1 cellular context compared by ENCODE assay signal in the genomic region with DNA sequence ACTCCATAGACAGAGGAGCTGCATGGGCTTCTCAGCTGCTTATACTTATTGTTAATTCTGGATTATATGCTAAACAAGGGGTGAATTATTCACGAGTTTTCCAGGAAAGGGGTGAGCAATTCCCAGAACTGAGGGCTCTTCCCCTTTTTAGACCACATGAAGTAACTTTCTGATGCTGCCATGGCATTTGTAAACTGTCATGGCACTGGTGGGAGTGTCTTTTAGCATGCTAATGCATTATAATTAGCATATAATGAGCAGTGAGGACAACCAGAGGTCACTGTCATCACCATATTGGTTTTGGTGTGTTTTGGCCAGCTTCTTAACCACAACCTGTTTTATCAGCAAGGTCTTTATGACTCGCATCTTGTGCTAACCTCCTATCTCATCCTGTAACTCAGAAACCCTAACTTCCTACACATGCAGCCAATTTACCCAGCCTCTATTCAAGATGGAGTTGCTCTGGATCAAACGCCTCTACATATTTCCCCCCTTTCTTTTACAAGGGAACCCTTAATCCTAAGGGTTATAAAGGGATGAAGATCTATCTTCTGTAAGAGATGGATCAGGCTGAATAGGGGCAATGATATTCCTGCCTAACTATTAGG.
TF ChIP-seq lines count a peak whose summit lies in the region.

No MANE protein-coding gene starts in this region.

TF ChIP-seq in K562, 482 proteins besides CTCF, POLR2A, EP300 and RAD21 (continued from another document and continues in another):
- no peak for TF ChIP-seq NR0B1 (IDR thresholded peaks at IDR 0.05; ENCODE audit: partially characterized antibody)
- TF ChIP-seq SETDB1 (IDR thresholded peaks at IDR 0.05; ENCODE audit: low read length) = no peak
- no peak for TF ChIP-seq ZNF274 (IDR thresholded peaks at IDR 0.05; ENCODE audit: borderline replicate concordance, low read depth, low read length)
- TF ChIP-seq NONO (IDR thresholded peaks at IDR 0.05; ENCODE audit: low read depth in 2 of 2, low read length in 1 of 2) = no peak
- TF ChIP-seq ZFP36 (IDR thresholded peaks at IDR 0.05; ENCODE audit: low read depth, low read length, partially characterized antibody) = no peak
- 0 out of 2 replicates have a peak, but pooled peaks have one; percentile 10 for TF ChIP-seq SMARCE1 (IDR thresholded peaks at IDR 0.05)
- TF ChIP-seq HDAC3 (IDR thresholded peaks at IDR 0.05; ENCODE audit: borderline replicate concordance, partially characterized antibody) = no peak
- no peak for TF ChIP-seq MYBL2 (IDR thresholded peaks at IDR 0.05; ENCODE audit: low read depth)
- TF ChIP-seq MYBL2 (CRISPR knock-in tag; IDR thresholded peaks at IDR 0.05; ENCODE audit: borderline replicate concordance) = no peak
- TF ChIP-seq NCOR1 (IDR thresholded peaks at IDR 0.05) = no peak
- peak; percentile 40; the same call in 1 of the 2 replicates for TF ChIP-seq VEZF1 (CRISPR knock-in tag; IDR thresholded peaks at IDR 0.05)
- no peak for TF ChIP-seq NRF1 (conservative IDR thresholded peaks at IDR 0.05 in 1 of 2, IDR thresholded peaks at IDR 0.05 in 1 of 2)
- TF ChIP-seq RCOR1 (IDR thresholded peaks at IDR 0.05; ENCODE audit: borderline replicate concordance in 1 of 2, low read depth in 2 of 2, low read length in 2 of 2) = no peak
- TF ChIP-seq NEUROD1 (IDR thresholded peaks at IDR 0.05; ENCODE audit: borderline replicate concordance, low read depth, low read length, partially characterized antibody) = no peak
- TF ChIP-seq HMG20A (CRISPR knock-in tag; conservative IDR thresholded peaks at IDR 0.05) = no peak
- 0 out of 4 replicates have a peak, but pooled peaks of 1 of the 2 experiments have one; percentile 21 for TF ChIP-seq TRIM24 (IDR thresholded peaks at IDR 0.05)
- no peak; the same call in 1 of the 2 replicates for TF ChIP-seq ZNF57 (CRISPR knock-in tag; IDR thresholded peaks at IDR 0.05)
- TF ChIP-seq JUN (IDR thresholded peaks at IDR 0.05; ENCODE audit: borderline replicate concordance, low read depth, low read length) = no peak
- TF ChIP-seq JUN (CRISPR knock-in tag; IDR thresholded peaks at IDR 0.05; ENCODE audit: borderline replicate concordance) = no peak
- no peak for TF ChIP-seq IRF2 (CRISPR knock-in tag; IDR thresholded peaks at IDR 0.05)
- TF ChIP-seq COPS2 (conservative IDR thresholded peaks at IDR 0.05) = no peak
- TF ChIP-seq CHD2 (IDR thresholded peaks at IDR 0.05; ENCODE audit: low read depth, low read length) = no peak
- no peak for TF ChIP-seq NCOA4 (IDR thresholded peaks at IDR 0.05; ENCODE audit: partially characterized antibody)
- TF ChIP-seq POLR2B (IDR thresholded peaks at IDR 0.05; ENCODE audit: low read depth, partially characterized antibody) = no peak
- no peak for TF ChIP-seq SMARCC2 (IDR thresholded peaks at IDR 0.05; ENCODE audit: low read depth)
- no peak for TF ChIP-seq HMG20B (CRISPR knock-in tag; IDR thresholded peaks at IDR 0.05)
- TF ChIP-seq ZBTB12 (CRISPR knock-in tag; IDR thresholded peaks at IDR 0.05) = peak; percentile 29; the same call in 1 of the 2 replicates
- peak in 1 of 3 experiments; percentile 10 for TF ChIP-seq YY1 (IDR thresholded peaks at IDR 0.05; ENCODE audit: borderline replicate concordance in 1 of 3, control insufficient read depth in 1 of 3, extremely low read depth in 1 of 3, insufficient read depth in 3 of 3, insufficient read length in 1 of 3, insufficient replicate concordance in 2 of 3, low read depth in 1 of 3, low read length in 2 of 3)
- TF ChIP-seq LCOR (CRISPR knock-in tag; IDR thresholded peaks at IDR 0.05) = 0 out of 2 replicates have a peak, but pooled peaks have one; percentile 43
- TF ChIP-seq BHLHE40 (IDR thresholded peaks at IDR 0.05; ENCODE audit: low read length) = no peak
- TF ChIP-seq ZFP1 (CRISPR knock-in tag; IDR thresholded peaks at IDR 0.05) = no peak
- no peak for TF ChIP-seq TCF3 (CRISPR knock-in tag; IDR thresholded peaks at IDR 0.05)
- TF ChIP-seq SIRT6 (IDR thresholded peaks at IDR 0.05; ENCODE audit: low read depth, low read length) = no peak
- TF ChIP-seq SFPQ (IDR thresholded peaks at IDR 0.05; ENCODE audit: low read depth, low read length) = no peak
- no peak for TF ChIP-seq ZSCAN32 (CRISPR knock-in tag; IDR thresholded peaks at IDR 0.05)
- peak; percentile 83 for TF ChIP-seq ZNF79 (CRISPR knock-in tag; IDR thresholded peaks at IDR 0.05; ENCODE audit: low read depth)
- peak; percentile 59; the same call in 1 of the 2 replicates for TF ChIP-seq NFXL1 (CRISPR knock-in tag; IDR thresholded peaks at IDR 0.05)
- no peak for TF ChIP-seq ZC3H8 (IDR thresholded peaks at IDR 0.05)
- TF ChIP-seq NR2C2 (CRISPR knock-in tag; IDR thresholded peaks at IDR 0.05) = no peak
- TF ChIP-seq NR2C2 (tag; IDR thresholded peaks at IDR 0.05) = no peak; the same call in 1 of the 2 replicates
- TF ChIP-seq FOXJ2 (tag; IDR thresholded peaks at IDR 0.05) = no peak
- no peak for TF ChIP-seq TOE1 (IDR thresholded peaks at IDR 0.05; ENCODE audit: borderline replicate concordance)
- no peak for TF ChIP-seq TOE1 (CRISPR knock-in tag; IDR thresholded peaks at IDR 0.05; ENCODE audit: borderline replicate concordance, low read depth)
- TF ChIP-seq ZBTB1 (CRISPR knock-in tag; IDR thresholded peaks at IDR 0.05; ENCODE audit: borderline replicate concordance, low read depth) = no peak
- TF ChIP-seq, protein P1, sequence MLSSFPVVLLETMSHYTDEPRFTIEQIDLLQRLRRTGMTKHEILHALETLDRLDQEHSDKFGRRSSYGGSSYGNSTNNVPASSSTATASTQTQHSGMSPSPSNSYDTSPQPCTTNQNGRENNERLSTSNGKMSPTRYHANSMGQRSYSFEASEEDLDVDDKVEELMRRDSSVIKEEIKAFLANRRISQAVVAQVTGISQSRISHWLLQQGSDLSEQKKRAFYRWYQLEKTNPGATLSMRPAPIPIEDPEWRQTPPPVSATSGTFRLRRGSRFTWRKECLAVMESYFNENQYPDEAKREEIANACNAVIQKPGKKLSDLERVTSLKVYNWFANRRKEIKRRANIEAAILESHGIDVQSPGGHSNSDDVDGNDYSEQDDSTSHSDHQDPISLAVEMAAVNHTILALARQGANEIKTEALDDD (IDR thresholded peaks at IDR 0.05) = peak; percentile 79
- no peak for TF ChIP-seq ZNF764 (CRISPR knock-in tag; IDR thresholded peaks at IDR 0.05; ENCODE audit: low read depth)
- no peak for TF ChIP-seq ZNF124 (CRISPR knock-in tag; IDR thresholded peaks at IDR 0.05)
- no peak for TF ChIP-seq RFX5 (IDR thresholded peaks at IDR 0.05; ENCODE audit: low read depth, low read length)
- TF ChIP-seq TEAD4 (IDR thresholded peaks at IDR 0.05; ENCODE audit: low read length) = peak; percentile 23; the same call in 1 of the 2 replicates
- TF ChIP-seq TEAD4 (CRISPR knock-in tag; IDR thresholded peaks at IDR 0.05; ENCODE audit: borderline replicate concordance) = no peak
- TF ChIP-seq TARDBP (IDR thresholded peaks at IDR 0.05) = no peak
- TF ChIP-seq CHAMP1 (IDR thresholded peaks at IDR 0.05) = no peak
- no peak for TF ChIP-seq THRA (IDR thresholded peaks at IDR 0.05)
- TF ChIP-seq ZNF239 (CRISPR knock-in tag; IDR thresholded peaks at IDR 0.05) = peak; percentile 62
- TF ChIP-seq, protein P2, sequence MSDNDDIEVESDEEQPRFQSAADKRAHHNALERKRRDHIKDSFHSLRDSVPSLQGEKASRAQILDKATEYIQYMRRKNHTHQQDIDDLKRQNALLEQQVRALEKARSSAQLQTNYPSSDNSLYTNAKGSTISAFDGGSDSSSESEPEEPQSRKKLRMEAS (CRISPR knock-in tag; IDR thresholded peaks at IDR 0.05) = no peak
- TF ChIP-seq MNT (conservative IDR thresholded peaks at IDR 0.05) = peak in 1 of 2 experiments; percentile 25; a peak in 1 of 4 replicates
